In genomic region chr1:29282924-29283803, GRCh38 we compare ENCODE assay signal across 8 cellular contexts. TPM values are rescaled to one million over a fixed set of nuclear protein-coding genes. Genes with fewer than 3 reads are reported as not detected.
DNase-seq lines count a peak whose midpoint lies in the region; ATAC-seq and TF ChIP-seq lines count a peak whose summit lies in the region.

No MANE protein-coding gene starts in this region.

- peak; percentile 80 for ATAC-seq in activated CD8-positive, alpha-beta T cell treated with anti-CD3 and anti-CD28 coated beads for 36 hours
- no peak for ATAC-seq in GM21447 (IDR thresholded peaks at IDR 0.05; ENCODE audit: unreplicated experiment)

- intact Hi-C loops in activated CD8-positive, alpha-beta T cell treated with anti-CD3 and anti-CD28 coated beads for 36 hours (cut with micrococcal nuclease), result no loop called here

- H3K27me3 Mint-ChIP-seq in activated CD8-positive, alpha-beta T cell treated with anti-CD3 and anti-CD28 coated beads for 36 hours, result no peaks in the 10 kb centered on the region
- no peaks in the 10 kb centered on the region for H3K27me3 Mint-ChIP-seq in type B pancreatic cell

- no peak overlapping the region for H3K4me3 Mint-ChIP-seq in activated CD8-positive, alpha-beta T cell treated with anti-CD3 and anti-CD28 coated beads for 36 hours
- peak overlapping the region; percentile 71 for H3K4me3 Mint-ChIP-seq in type B pancreatic cell

- POLR2A ChIA-PET in activated CD8-positive, alpha-beta T cell treated with anti-CD3 and anti-CD28 coated beads for 36 hours (lab: Charles Lee), result no interaction called here

- H3K27ac Mint-ChIP-seq in activated CD8-positive, alpha-beta T cell treated with anti-CD3 and anti-CD28 coated beads for 36 hours, result no peak overlapping the region
- peak overlapping the region; percentile 83 for H3K27ac Mint-ChIP-seq in type B pancreatic cell

- no peaks in the 10 kb centered on the region for H3K36me3 Mint-ChIP-seq in activated CD8-positive, alpha-beta T cell treated with anti-CD3 and anti-CD28 coated beads for 36 hours (ENCODE audit: low read depth)
- peaks cover 2% of the 10 kb centered on the region for H3K36me3 Mint-ChIP-seq in type B pancreatic cell

- CTCF ChIA-PET in activated CD8-positive, alpha-beta T cell treated with anti-CD3 and anti-CD28 coated beads for 36 hours (lab: Charles Lee), result no interaction called here

- H3K9me3 Mint-ChIP-seq in activated CD8-positive, alpha-beta T cell treated with anti-CD3 and anti-CD28 coated beads for 36 hours, result no peaks in the 10 kb centered on the region
- H3K9me3 Mint-ChIP-seq in type B pancreatic cell, result no peaks in the 10 kb centered on the region

- no peak overlapping the region; the same call in 1 of the 2 replicates for H3K4me3 ChIP-seq in Jurkat, Clone E6-1 (ENCODE audit: low read length)

- TF ChIP-seq CTCF in activated CD8-positive, alpha-beta T cell treated with anti-CD3 and anti-CD28 coated beads for 36 hours (IDR thresholded peaks at IDR 0.05), result no peak
- TF ChIP-seq CTCF in type B pancreatic cell (conservative IDR thresholded peaks at IDR 0.05), result no peak

- peaks cover 4% of the 10 kb centered on the region for H3K4me1 Mint-ChIP-seq in activated CD8-positive, alpha-beta T cell treated with anti-CD3 and anti-CD28 coated beads for 36 hours (ENCODE audit: low read depth)
- peaks cover 5% of the 10 kb centered on the region for H3K4me1 Mint-ChIP-seq in type B pancreatic cell (ENCODE audit: unreplicated experiment)

- peak; percentile 99 for DNase-seq in ELF-1 (ENCODE audit: low read depth, low spot score)
- peak; percentile 57 for DNase-seq in Jurkat, Clone E6-1 (ENCODE audit: low read depth, low spot score)
- peak; percentile 33 for DNase-seq in activated CD8-positive, alpha-beta T cell treated with anti-CD3 and anti-CD28 coated beads for 36 hours
- DNase-seq in iPS DF 19.7 (ENCODE audit: low read depth, low spot score), result peak; percentile 94
- no peak for DNase-seq in type B pancreatic cell (ENCODE audit: extremely low spot score, unreplicated experiment)
- no peak for DNase-seq in medulla oblongata (ENCODE audit: extremely low spot score)
- no peak for DNase-seq in NCI-H2227 (lab: John Stamatoyannopoulos, UW; ENCODE audit: unreplicated experiment)

RNA-seq across cellular contexts. Expression of gene PTPRU, which starts 46.8 kb away (rescaled TPM):
- polyA plus RNA-seq in Jurkat, Clone E6-1 (2012; ENCODE audit: insufficient read depth, insufficient read length), result 33.3 TPM
- under 1 TPM; 0.56 to 0.74 TPM for total RNA-seq in activated CD8-positive, alpha-beta T cell treated with anti-CD3 and anti-CD28 coated beads for 36 hours
- 66.6 and 129 TPM in 2 replicates for total RNA-seq in type B pancreatic cell (ENCODE audit: low replicate concordance)

RNA-seq across cellular contexts. Expression of gene MECR, which starts 52.4 kb away (rescaled TPM):
- 47.2 TPM for polyA plus RNA-seq in Jurkat, Clone E6-1 (2012; ENCODE audit: insufficient read depth, insufficient read length)
- total RNA-seq in activated CD8-positive, alpha-beta T cell treated with anti-CD3 and anti-CD28 coated beads for 36 hours, result 10 to 100 TPM; 42.2 to 43.5 TPM
- 28.7 and 30.5 TPM in 2 replicates for total RNA-seq in type B pancreatic cell (ENCODE audit: low replicate concordance)

Comparison
In these comparisons a context has a peak if more than half of its experiments do, and no peak if none do; other contexts are left out.
1. DNase-seq: peak in ELF-1 (single experiment), Jurkat, Clone E6-1 (single experiment), activated CD8-positive, alpha-beta T cell treated with anti-CD3 and anti-CD28 coated beads for 36 hours (single experiment) and iPS DF 19.7 (single experiment); none in type B pancreatic cell (single experiment), medulla oblongata (single experiment) and NCI-H2227 (single experiment).
2. RNA of gene PTPRU, which starts 46.8 kb away (total RNA-seq): 66.6 to 129 TPM in type B pancreatic cell; 0.56 to 0.74 TPM in activated CD8-positive, alpha-beta T cell treated with anti-CD3 and anti-CD28 coated beads for 36 hours; every median in the first group is over 10 times any median in the second.